ENCODE assay signal across 25 cellular contexts in genomic region chr5:137828664-137829063, GRCh38. TPM values are rescaled to one million over a fixed set of nuclear protein-coding genes. Genes with fewer than 3 reads are reported as not detected.
"Had no signal": no experiment of that assay in that cellular context is flagged by ENCODE, and none has a peak within 500 bp of the region (broad histone marks: within the 10 kb centered on the region; RNA-seq: fewer than 3 reads in every experiment).

No MANE protein-coding gene starts in this region.

- H3K27me3 Mint-ChIP-seq: dendritic cell treated with granulocyte-macrophage colony-stimulating factor and Interleukin-4, amounts not matched to agents 40 ng/mL and 50 ng/mL, for 4 days; memory B cell; naive B cell had no signal

- DNase-seq: cerebellar nuclear complex; effector memory CD8-positive, alpha-beta T cell; esophagus squamous epithelium; foreskin fibroblast; head of caudate nucleus; hypothalamus; kidney glomerular epithelial cell; lower lobe of right lung; naive B cell; nephron progenitor cell; stimulated activated CD4-positive, alpha-beta T cell treated with anti-CD3 and anti-CD28 coated beads, Interleukin-4, amount 100 ng/mL, for 1 hour; stimulated activated CD8-positive, alpha-beta memory T cell treated with anti-CD3 and anti-CD28 coated beads, Interleukin-4, amount 100 ng/mL, for 48 hours; stimulated activated naive CD8-positive, alpha-beta T cell treated with anti-CD3 and anti-CD28 coated beads, Interleukin-15, Interleukin-2, amounts not matched to agents 100 U/mL and 50 U/mL, for 24 hours; tibial artery; upper lobe of left lung; uterus had no signal

- H3K27ac Mint-ChIP-seq: dendritic cell treated with granulocyte-macrophage colony-stimulating factor and Interleukin-4, amounts not matched to agents 40 ng/mL and 50 ng/mL, for 4 days; effector memory CD8-positive, alpha-beta T cell; memory B cell; mesothelial cell of epicardium; nephron progenitor cell; stimulated activated effector memory CD8-positive, alpha-beta T cell treated with anti-CD3 and anti-CD28 coated beads, Interleukin-12 subunit alpha, Interleukin-12 subunit beta, amount 100 ng/mL, for 72 hours had no signal

- H3K4me3 ChIP-seq: esophagus squamous epithelium, lower lobe of right lung, prostate gland, suprapubic skin, tibial artery, upper lobe of left lung, uterus had no signal

- H3K4me1 Mint-ChIP-seq: memory B cell; naive B cell; stimulated activated effector memory CD8-positive, alpha-beta T cell treated with anti-CD3 and anti-CD28 coated beads, Interleukin-12 subunit alpha, Interleukin-12 subunit beta, amount 100 ng/mL, for 72 hours had no signal

- H3K27ac ChIP-seq: epithelial cell of prostate, esophagus squamous epithelium, lower lobe of right lung, parathyroid adenoma, prostate gland, suprapubic skin, upper lobe of left lung, uterus had no signal

- H2AFZ ChIP-seq: parathyroid adenoma had no signal

- H3K9me3 ChIP-seq: esophagus squamous epithelium, prostate gland, suprapubic skin, upper lobe of left lung, uterus had no signal

- H3K4me1 ChIP-seq: lower lobe of right lung, prostate gland, upper lobe of left lung had no signal

- H3K36me3 ChIP-seq: esophagus squamous epithelium, lower lobe of right lung, prostate gland, suprapubic skin, tibial artery, upper lobe of left lung, uterus had no signal

- H3K36me3 Mint-ChIP-seq: stimulated activated effector memory CD8-positive, alpha-beta T cell treated with anti-CD3 and anti-CD28 coated beads, Interleukin-12 subunit alpha, Interleukin-12 subunit beta, amount 100 ng/mL, for 72 hours had no signal

- H3K9ac ChIP-seq: parathyroid adenoma had no signal

- ATAC-seq: effector memory CD8-positive, alpha-beta T cell; left lobe of liver; lower lobe of right lung; stimulated activated effector memory CD8-positive, alpha-beta T cell treated with anti-CD3 and anti-CD28 coated beads, Interleukin-12 subunit alpha, Interleukin-12 subunit beta, amount 100 ng/mL, for 72 hours; stimulated activated naive CD8-positive, alpha-beta T cell treated with anti-CD3 and anti-CD28 coated beads, Interleukin-15, Interleukin-2, amounts not matched to agents 100 U/mL and 50 U/mL, for 24 hours had no signal

- H3K27me3 ChIP-seq: esophagus squamous epithelium, suprapubic skin, tibial artery, upper lobe of left lung, uterus had no signal

- H3K4me3 Mint-ChIP-seq: dendritic cell treated with granulocyte-macrophage colony-stimulating factor and Interleukin-4, amounts not matched to agents 40 ng/mL and 50 ng/mL, for 4 days; effector memory CD8-positive, alpha-beta T cell; memory B cell; mesothelial cell of epicardium; naive B cell; nephron progenitor cell; stimulated activated effector memory CD8-positive, alpha-beta T cell treated with anti-CD3 and anti-CD28 coated beads, Interleukin-12 subunit alpha, Interleukin-12 subunit beta, amount 100 ng/mL, for 72 hours had no signal

RNA-seq across cellular contexts. Expression of gene MYOT, which starts 39.0 kb away (rescaled TPM):
- total RNA-seq: left lobe of liver, lower lobe of right lung, mesothelial cell of epicardium, upper lobe of left lung had no signal
